22 cellular contexts compared by ENCODE assay signal in genomic region chr14:64220466-64220865, GRCh38.
A peak's percentile ranks its signal among the peaks of the same experiment; 100 is the strongest.
DNase-seq lines count a peak whose midpoint lies in the region; FAIRE-seq and TF ChIP-seq lines count a peak whose summit lies in the region.
"Had no signal": no experiment of that assay in that cellular context is flagged by ENCODE, and none has a peak within 500 bp of the region (broad histone marks: within the 10 kb centered on the region; RNA-seq: fewer than 3 reads in every experiment).

No MANE protein-coding gene starts in this region.

- no peak overlapping the region for H3K4me3 Mint-ChIP-seq in CD8-positive, alpha-beta memory T cell
- H3K4me3 Mint-ChIP-seq: activated T-helper 1 cell treated with anti-CD3 and anti-CD28 coated beads, Interleukin-12 subunit alpha, Interleukin-12 subunit beta, Interleukin-2, Interleukin-4 antibody, amounts not matched to agents 30 ng/mL and 10 ng/mL and 1 ng/mL, durations not matched to agents 14 hours and 24 hours and 36 hours had no signal

- H3K4me1 ChIP-seq in CD8-positive, alpha-beta memory T cell (ENCODE audit: insufficient read depth, low read length) = no peaks in the 10 kb centered on the region
- H3K4me1 ChIP-seq: gastroesophageal sphincter had no signal

- CTCF ChIA-PET in CD8-positive, alpha-beta memory T cell (lab: Charles Lee) = no interaction called here

- peak; percentile 59 for FAIRE-seq in urothelium cell line (lab: Jason Lieb, UNC)
- no peak for FAIRE-seq in H54 (lab: Jason Lieb, UNC)
- FAIRE-seq: GM18507, kidney had no signal

- no peaks in the 10 kb centered on the region for H3K9me3 ChIP-seq in CD8-positive, alpha-beta memory T cell (ENCODE audit: low read length)
- H3K9me3 ChIP-seq: gastroesophageal sphincter had no signal

- no peak for TF ChIP-seq CTCF in fibroblast of mammary gland (conservative IDR thresholded peaks at IDR 0.05; ENCODE audit: control insufficient read depth, insufficient read depth, low read depth, low read length)

- H3K27me3 Mint-ChIP-seq in CD8-positive, alpha-beta memory T cell = no peaks in the 10 kb centered on the region

- DNase-seq in NCI-H2227 (lab: John Stamatoyannopoulos, UW; ENCODE audit: unreplicated experiment) (peak; percentile 17), NCI-H2227 treated with DMSO at 0.1 percent for 48 hours (lab: John Stamatoyannopoulos, UW) (no peak), fibroblast of mammary gland (ENCODE audit: low read depth) (peak; percentile 16), mucosa of gallbladder (ENCODE audit: low spot score) (peak; percentile 28), urothelium cell line (ENCODE audit: low spot score) (no peak), H54 (ENCODE audit: insufficient read length, low spot score) (no peak), NCI-H2196 treated with DMSO at 0.1 percent for 48 hours (lab: John Stamatoyannopoulos, UW; ENCODE audit: unreplicated experiment) (no peak)
- DNase-seq in CD8-positive, alpha-beta memory T cell = no peak
- DNase-seq: 8988T; activated CD4-positive, alpha-beta T cell treated with anti-CD3 and anti-CD28 coated beads, Interleukin-2, amount 50 U/mL, for 48 hours; COR-L47; GM23248; KG1; kidney; NCI-H187; NCI-H748 treated with DMSO at 0.1 percent for 48 hours; RPMI8226; T-helper 2 cell had no signal

- POLR2A ChIA-PET in CD8-positive, alpha-beta memory T cell (lab: Charles Lee) = no interaction called here

- H3K27ac ChIP-seq in CD8-positive, alpha-beta memory T cell (ENCODE audit: low read depth, low read length) = no peak overlapping the region
- H3K27ac ChIP-seq: gastroesophageal sphincter, GM23248, skin epidermis had no signal

- no peak overlapping the region for H3K4me3 ChIP-seq in fibroblast of mammary gland (ENCODE audit: control insufficient read depth, low read depth, low read length)
- no peak overlapping the region for H3K4me3 ChIP-seq in CD8-positive, alpha-beta memory T cell (ENCODE audit: low read length)
- H3K4me3 ChIP-seq: gastroesophageal sphincter, GM23248, skin epidermis had no signal

- peaks cover 72% of the 10 kb centered on the region for H3K36me3 ChIP-seq in CD8-positive, alpha-beta memory T cell (ENCODE audit: insufficient read depth, low read length)

- no peaks in the 10 kb centered on the region for H3K27me3 ChIP-seq in CD8-positive, alpha-beta memory T cell (ENCODE audit: insufficient read depth, low read length, poor library complexity, severe bottlenecking)
- H3K27me3 ChIP-seq: gastroesophageal sphincter had no signal

- no peaks in the 10 kb centered on the region for H3K4me1 Mint-ChIP-seq in CD8-positive, alpha-beta memory T cell

- no peak for TF ChIP-seq POLR2A in H54 (IDR thresholded peaks at IDR 0.05; ENCODE audit: low read depth, low read length)

- H3K27ac Mint-ChIP-seq in CD8-positive, alpha-beta memory T cell = no peak overlapping the region
- H3K27ac Mint-ChIP-seq: activated T-helper 1 cell treated with anti-CD3 and anti-CD28 coated beads, Interleukin-12 subunit alpha, Interleukin-12 subunit beta, Interleukin-2, Interleukin-4 antibody, amounts not matched to agents 30 ng/mL and 10 ng/mL and 1 ng/mL, durations not matched to agents 14 hours and 24 hours and 36 hours had no signal

- no peaks in the 10 kb centered on the region for H3K9me3 Mint-ChIP-seq in CD8-positive, alpha-beta memory T cell
- H3K9me3 Mint-ChIP-seq: activated T-helper 1 cell treated with anti-CD3 and anti-CD28 coated beads, Interleukin-12 subunit alpha, Interleukin-12 subunit beta, Interleukin-2, Interleukin-4 antibody, amounts not matched to agents 30 ng/mL and 10 ng/mL and 1 ng/mL, durations not matched to agents 14 hours and 24 hours and 36 hours had no signal

- H3K36me3 Mint-ChIP-seq in CD8-positive, alpha-beta memory T cell = peaks cover 9 to 95% (median 32%) of the 10 kb centered on the region in 3 donors

Comparison
In these comparisons a context has a peak if more than half of its experiments do, and no peak if none do; other contexts are left out.
1. DNase-seq: peak in NCI-H2227 (single experiment), fibroblast of mammary gland (single experiment) and mucosa of gallbladder (single experiment); none in NCI-H2227 treated with DMSO at 0.1 percent for 48 hours (single experiment), urothelium cell line (single experiment), H54 (single experiment), NCI-H2196 treated with DMSO at 0.1 percent for 48 hours (single experiment) and CD8-positive, alpha-beta memory T cell (0 of 5).